In genomic region chr10:53886325-53887300, GRCh38 we compare ENCODE assay signal across 1 cellular context.
TF ChIP-seq lines count a peak whose summit lies in the region.

No MANE protein-coding gene starts in this region.

TF ChIP-seq in WTC11, 78 proteins besides CTCF, POLR2A, EP300 and RAD21 (continued from another document):
- TF ChIP-seq PRRX2 (CRISPR knock-in tag; IDR thresholded peaks at IDR 0.05) (no peak), TP53 (CRISPR knock-in tag; IDR thresholded peaks at IDR 0.05) (no peak), MAX (CRISPR knock-in tag; IDR thresholded peaks at IDR 0.05) (no peak), ZNF281 (CRISPR knock-in tag; IDR thresholded peaks at IDR 0.05) (no peak), CREM (CRISPR knock-in tag; IDR thresholded peaks at IDR 0.05) (no peak)
